28 cellular contexts compared by ENCODE assay signal in genomic region chr3:170275832-170276231, GRCh38.
"Had no signal": no experiment of that assay in that cellular context is flagged by ENCODE, and none has a peak within 500 bp of the region (broad histone marks: within the 10 kb centered on the region; RNA-seq: fewer than 3 reads in every experiment).

No MANE protein-coding gene starts in this region.

- H3K27me3 ChIP-seq: adrenal gland, MG63, SJCRH30 had no signal

- H3K27me3 Mint-ChIP-seq: activated CD4-positive, alpha-beta memory T cell treated with anti-CD3 and anti-CD28 coated beads, Interleukin-2, amount 10 ng/mL, durations not matched to agents 7 days and 5 days; activated CD4-positive, alpha-beta T cell treated with anti-CD3 and anti-CD28 coated beads for 36 hours; activated CD8-positive, alpha-beta memory T cell treated with anti-CD3 and anti-CD28 coated beads, Interleukin-2, amount 10 ng/mL, durations not matched to agents 7 days and 5 days; activated T-cell treated with anti-CD3 and anti-CD28 coated beads, Interleukin-2, amount 50 U/mL, for 24 hours; brain had no signal

- H3K4me3 ChIP-seq: adrenal gland, MG63, SJCRH30, SK-N-MC had no signal

- H3K9me3 ChIP-seq: adrenal gland, MG63, SJCRH30 had no signal

- H3K4me1 ChIP-seq: adrenal gland, SJCRH30 had no signal

- H3K4me1 Mint-ChIP-seq: brain had no signal

- H3K27ac ChIP-seq: adrenal gland, SJCRH30, SK-N-MC had no signal

- ATAC-seq: activated CD4-positive, alpha-beta T cell treated with anti-CD3 and anti-CD28 coated beads for 36 hours; activated CD4-positive, CD25-positive, alpha-beta regulatory T cell treated with anti-CD3 and anti-CD28 coated beads, Interleukin-2, amount 50 U/mL, for 24 hours; activated CD8-positive, alpha-beta memory T cell treated with anti-CD3 and anti-CD28 coated beads, Interleukin-2, amount 10 ng/mL, durations not matched to agents 7 days and 5 days; activated naive CD4-positive, alpha-beta T cell treated with anti-CD3 and anti-CD28 coated beads, Interleukin-2, amount 50 U/mL, for 72 hours; Panc1 had no signal

- H3K36me3 ChIP-seq: adrenal gland had no signal

- DNase-seq: activated CD4-positive, alpha-beta memory T cell treated with anti-CD3 and anti-CD28 coated beads, Interleukin-2, amount 10 ng/mL, durations not matched to agents 7 days and 5 days; activated CD4-positive, alpha-beta T cell treated with anti-CD3 and anti-CD28 coated beads for 36 hours; activated CD8-positive, alpha-beta memory T cell treated with anti-CD3 and anti-CD28 coated beads for 24 hours; activated CD8-positive, alpha-beta memory T cell treated with anti-CD3 and anti-CD28 coated beads, Interleukin-2, amount 10 ng/mL, durations not matched to agents 7 days and 5 days; activated gamma-delta T cell treated with Interleukin-2 at 50 U/mL for 16 hours; activated naive CD4-positive, alpha-beta T cell treated with anti-CD3 and anti-CD28 coated beads for 36 hours; activated T-cell treated with anti-CD3 and anti-CD28 coated beads, Interleukin-2, amount 50 U/mL, for 24 hours; adrenal gland; caudate nucleus; MG63; NCI-H1048; NCI-H1105 treated with DMSO at 0.1 percent for 48 hours; NCI-H1436; NCI-H1694; NCI-H1930; NCI-H2081 treated with DMSO at 0.1 percent for 48 hours; NCI-H226; NCI-H446 treated with DMSO at 0.1 percent for 48 hours; NCI-H524 treated with DMSO at 0.1 percent for 48 hours; SHP77; SJCRH30 had no signal

- H3K27ac Mint-ChIP-seq: activated CD4-positive, alpha-beta memory T cell treated with anti-CD3 and anti-CD28 coated beads, Interleukin-2, amount 10 ng/mL, durations not matched to agents 7 days and 5 days; activated CD8-positive, alpha-beta memory T cell treated with anti-CD3 and anti-CD28 coated beads, Interleukin-2, amount 10 ng/mL, durations not matched to agents 7 days and 5 days; activated naive CD4-positive, alpha-beta T cell treated with anti-CD3 and anti-CD28 coated beads for 36 hours; activated T-cell treated with anti-CD3 and anti-CD28 coated beads, Interleukin-2, amount 50 U/mL, for 24 hours; brain had no signal

- H3K4me3 Mint-ChIP-seq: activated CD4-positive, alpha-beta memory T cell treated with anti-CD3 and anti-CD28 coated beads, Interleukin-2, amount 10 ng/mL, durations not matched to agents 7 days and 5 days; activated CD4-positive, alpha-beta T cell treated with anti-CD3 and anti-CD28 coated beads for 36 hours; activated CD8-positive, alpha-beta memory T cell treated with anti-CD3 and anti-CD28 coated beads, Interleukin-2, amount 10 ng/mL, durations not matched to agents 7 days and 5 days; activated naive CD4-positive, alpha-beta T cell treated with anti-CD3 and anti-CD28 coated beads for 36 hours; activated T-cell treated with anti-CD3 and anti-CD28 coated beads, Interleukin-2, amount 50 U/mL, for 24 hours; activated T-helper 1 cell treated with anti-CD3 and anti-CD28 coated beads, Interleukin-12 subunit alpha, Interleukin-12 subunit beta, Interleukin-2, Interleukin-4 antibody, amounts not matched to agents 30 ng/mL and 10 ng/mL and 1 ng/mL, durations not matched to agents 14 hours and 24 hours and 36 hours; brain had no signal

- H3K9me3 Mint-ChIP-seq: activated CD4-positive, alpha-beta memory T cell treated with anti-CD3 and anti-CD28 coated beads, Interleukin-2, amount 10 ng/mL, durations not matched to agents 7 days and 5 days; activated naive CD4-positive, alpha-beta T cell treated with anti-CD3 and anti-CD28 coated beads for 36 hours; activated naive CD4-positive, alpha-beta T cell treated with anti-CD3 and anti-CD28 coated beads, Interleukin-2, amount 50 U/mL, for 72 hours; activated T-cell treated with anti-CD3 and anti-CD28 coated beads, Interleukin-2, amount 50 U/mL, for 24 hours; activated T-helper 1 cell treated with anti-CD3 and anti-CD28 coated beads, Interleukin-12 subunit alpha, Interleukin-12 subunit beta, Interleukin-2, Interleukin-4 antibody, amounts not matched to agents 30 ng/mL and 10 ng/mL and 1 ng/mL, durations not matched to agents 14 hours and 24 hours and 36 hours; brain; T-helper 2 cell treated with Interferon-gamma antibody and Interleukin-4, amounts not matched to agents 5 μg/mL and 100 μg/mL, for 36 hours had no signal
